In genomic region chr3:144770813-144771400, GRCh38 we compare ENCODE assay signal across 8 cellular contexts.
DNase-seq lines count a peak whose midpoint lies in the region; ATAC-seq and TF ChIP-seq lines count a peak whose summit lies in the region.
"Had no signal": no experiment of that assay in that cellular context is flagged by ENCODE, and none has a peak within 500 bp of the region (broad histone marks: within the 10 kb centered on the region; RNA-seq: fewer than 3 reads in every experiment).

No MANE protein-coding gene starts in this region.

- H3K27me3 ChIP-seq in osteoblast (ENCODE audit: insufficient read depth, low read length) = no peaks in the 10 kb centered on the region
- H3K27me3 ChIP-seq: SJCRH30 had no signal

- H3K4me2 ChIP-seq in osteoblast (ENCODE audit: insufficient read depth, low read length) = no peak overlapping the region

- no peaks in the 10 kb centered on the region for H3K9me3 Mint-ChIP-seq in endothelial cell (ENCODE audit: unreplicated experiment)

- H3K4me1 ChIP-seq in osteoblast (ENCODE audit: insufficient read depth, low read length) = no peaks in the 10 kb centered on the region
- H3K4me1 ChIP-seq: SJCRH30 had no signal

- no peaks in the 10 kb centered on the region for H3K79me2 ChIP-seq in osteoblast (ENCODE audit: insufficient read depth, low read length)

- H3K4me1 Mint-ChIP-seq in endothelial cell (ENCODE audit: unreplicated experiment) = peaks cover 8% of the 10 kb centered on the region

- no peak overlapping the region for H2AFZ ChIP-seq in osteoblast (ENCODE audit: low read length)

- no peaks in the 10 kb centered on the region for H3K9me3 ChIP-seq in osteoblast (ENCODE audit: low read depth, low read length)
- H3K9me3 ChIP-seq: SJCRH30 had no signal

- ATAC-seq in GM18873 (IDR thresholded peaks at IDR 0.05; ENCODE audit: low FRiP score, unreplicated experiment) = peak; percentile 52
- no peak for ATAC-seq in GM18909 (IDR thresholded peaks at IDR 0.05; ENCODE audit: poor library complexity, unreplicated experiment)

- no peaks in the 10 kb centered on the region for H3K27me3 Mint-ChIP-seq in endothelial cell (ENCODE audit: unreplicated experiment)

- no peak overlapping the region for H3K27ac ChIP-seq in osteoblast (ENCODE audit: low read depth, low read length)
- H3K27ac ChIP-seq: SJCRH30 had no signal

- no peak overlapping the region for H3K4me3 ChIP-seq in osteoblast (ENCODE audit: insufficient read depth, low read length)
- H3K4me3 ChIP-seq: SJCRH30 had no signal

- TF ChIP-seq CTCF in endothelial cell (IDR thresholded peaks at IDR 0.05; ENCODE audit: unreplicated experiment) (peak; percentile 47), osteoblast (IDR thresholded peaks at IDR 0.05; ENCODE audit: extremely low read depth, low read depth, low read length) (peak; percentile 30)

- H3K36me3 ChIP-seq in osteoblast (ENCODE audit: insufficient read depth, low read length) = no peaks in the 10 kb centered on the region
- H3K36me3 ChIP-seq: SJCRH30 had no signal

- H4K20me1 ChIP-seq in osteoblast (ENCODE audit: insufficient read depth, low read length) = no peaks in the 10 kb centered on the region

- H3K27ac Mint-ChIP-seq in endothelial cell (ENCODE audit: unreplicated experiment) = no peak overlapping the region

- no peaks in the 10 kb centered on the region for H3K36me3 Mint-ChIP-seq in endothelial cell (ENCODE audit: low read depth, unreplicated experiment)

- H3K4me3 Mint-ChIP-seq in endothelial cell (ENCODE audit: unreplicated experiment) = no peak overlapping the region

- peak; percentile 81 for DNase-seq in NCI-H146 treated with DMSO at 0.1 percent for 48 hours (lab: John Stamatoyannopoulos, UW; ENCODE audit: unreplicated experiment)
- no peak for DNase-seq in endothelial cell (ENCODE audit: low spot score)
- no peak for DNase-seq in osteoblast (ENCODE audit: insufficient read length, low spot score, missing footprints)
- no peak for DNase-seq in 8988T
- no peak for DNase-seq in activated gamma-delta T cell (lab: John Stamatoyannopoulos, UW)
